Comparison of ENCODE assay signal across 9 cellular contexts in the genomic region with DNA sequence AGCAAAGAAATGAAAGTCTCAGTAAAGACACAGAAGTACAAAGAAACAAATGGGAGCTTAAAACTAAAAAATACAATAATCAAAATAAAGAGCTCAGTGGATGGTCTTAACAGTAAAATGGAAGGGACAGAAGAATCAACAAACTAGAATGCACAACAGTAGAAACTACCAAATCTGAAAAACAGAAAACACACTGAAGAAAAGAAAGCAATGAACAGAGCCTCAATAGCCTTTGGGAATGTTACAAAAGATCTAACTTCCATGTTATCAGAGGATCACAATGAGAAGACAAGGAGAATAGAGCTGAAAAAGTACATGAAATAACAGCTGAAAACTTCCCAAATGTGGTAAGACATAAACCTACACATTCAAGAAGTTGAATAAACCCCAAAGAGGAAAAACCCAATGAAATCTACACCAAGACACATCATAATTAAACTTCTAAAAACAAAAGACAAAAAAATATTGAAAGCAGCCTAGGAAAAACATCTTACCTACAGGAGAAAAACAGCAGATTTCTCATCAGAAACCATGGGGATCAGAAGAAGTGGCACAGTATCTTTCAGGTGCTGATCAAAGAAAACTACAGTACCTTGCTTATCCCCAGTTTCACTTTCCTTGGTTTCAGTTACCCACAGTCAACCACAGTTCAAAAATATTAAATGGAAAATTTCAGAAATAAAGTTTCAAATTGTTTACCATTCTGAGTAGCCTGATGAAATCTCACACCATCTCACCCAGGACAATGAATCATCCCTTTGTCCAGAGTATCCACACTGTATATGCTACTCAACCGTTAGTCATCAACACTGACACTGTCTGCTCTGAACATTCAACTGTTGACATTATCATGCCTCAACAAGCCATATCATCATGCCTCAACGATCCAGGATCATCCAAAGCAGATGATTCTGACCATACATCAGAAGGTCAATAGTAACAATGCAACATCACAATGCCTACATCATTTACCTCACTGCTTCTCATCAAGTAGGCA. TPM values are rescaled to one million over a fixed set of nuclear protein-coding genes. Genes with fewer than 3 reads are reported as not detected.
A peak's percentile ranks its signal among the peaks of the same experiment; 100 is the strongest.
DNase-seq lines count a peak whose midpoint lies in the region; ATAC-seq and TF ChIP-seq lines count a peak whose summit lies in the region.
"Had no signal": no experiment of that assay in that cellular context is flagged by ENCODE, and none has a peak within 500 bp of the region (broad histone marks: within the 10 kb centered on the region; RNA-seq: fewer than 3 reads in every experiment).

No MANE protein-coding gene starts in this region.

- H3K4me1 Mint-ChIP-seq in natural killer cell treated with Interleukin-12 subunit alpha and Interleukin-12 subunit beta and Interleukin-15 and Interleukin-18, amount 100 ng/mL, for 72 hours (ENCODE audit: low read depth in 2 of 2): peaks cover 49 to 50% of the 10 kb centered on the region in 2 donors

- peaks cover 15% of the 10 kb centered on the region for H3K36me3 Mint-ChIP-seq in natural killer cell treated with Interleukin-12 subunit alpha and Interleukin-12 subunit beta and Interleukin-15 and Interleukin-18, amount 100 ng/mL, for 72 hours

- peak; percentile 99 to 100 for ATAC-seq in natural killer cell treated with Interleukin-12 subunit alpha and Interleukin-12 subunit beta and Interleukin-15 and Interleukin-18, amount 100 ng/mL, for 72 hours
- ATAC-seq in HG02623 (IDR thresholded peaks at IDR 0.05; ENCODE audit: unreplicated experiment): no peak
- no peak for ATAC-seq in HG03460 (IDR thresholded peaks at IDR 0.05; ENCODE audit: unreplicated experiment)

- peak overlapping the region; percentile 69 to 89 for H3K27ac Mint-ChIP-seq in natural killer cell treated with Interleukin-12 subunit alpha and Interleukin-12 subunit beta and Interleukin-15 and Interleukin-18, amount 100 ng/mL, for 72 hours

- TF ChIP-seq CTCF in cardiac fibroblast (IDR thresholded peaks at IDR 0.05; ENCODE audit: low read depth, low read length): no peak

- DNase-seq in ELR (ENCODE audit: low read depth): peak; percentile 98
- peak; percentile 76 for DNase-seq in NCI-H460 (ENCODE audit: extremely low read depth, low read depth)
- DNase-seq in cardiac fibroblast (ENCODE audit: low read depth in 2 of 2): peak; percentile 46 to 96
- peak; percentile 69 for DNase-seq in natural killer cell treated with Interleukin-12 subunit alpha and Interleukin-12 subunit beta and Interleukin-15 and Interleukin-18, amount 100 ng/mL, for 72 hours (ENCODE audit: low spot score)
- no peak for DNase-seq in activated gamma-delta T cell (lab: John Stamatoyannopoulos, UW)
- DNase-seq in superior temporal gyrus (ENCODE audit: extremely low spot score): no peak
- DNase-seq: NCI-H1105 had no signal

- H3K9me3 Mint-ChIP-seq in natural killer cell treated with Interleukin-12 subunit alpha and Interleukin-12 subunit beta and Interleukin-15 and Interleukin-18, amount 100 ng/mL, for 72 hours: peaks cover 9% of the 10 kb centered on the region

- peak overlapping the region; percentile 56 for H3K4me3 Mint-ChIP-seq in natural killer cell treated with Interleukin-12 subunit alpha and Interleukin-12 subunit beta and Interleukin-15 and Interleukin-18, amount 100 ng/mL, for 72 hours

- H3K4me3 ChIP-seq in cardiac fibroblast (replicated peaks in 1 of 2; ENCODE audit: low read depth in 2 of 2, low read length in 2 of 2): peak overlapping the region in 1 of 2 donors; percentile 27

- no peaks in the 10 kb centered on the region for H3K27me3 Mint-ChIP-seq in natural killer cell treated with Interleukin-12 subunit alpha and Interleukin-12 subunit beta and Interleukin-15 and Interleukin-18, amount 100 ng/mL, for 72 hours

RNA-seq across cellular contexts. Expression of gene RRAS2, which starts 22.2 kb away (rescaled TPM):
- total RNA-seq in NCI-H460 (2014; rRNA removed; shearing (Covaris generic)): 42.1 and 54.3 TPM in 2 replicates
- 26.9 and 28.9 TPM in 2 replicates for polyA plus RNA-seq in NCI-H460 (2014; cell fraction: nucleus; rRNA removed)
- total RNA-seq in natural killer cell treated with Interleukin-12 subunit alpha and Interleukin-12 subunit beta and Interleukin-15 and Interleukin-18, amount 100 ng/mL, for 72 hours: 100 to 1,000 TPM in 1 of 2 donors, 10 to 100 TPM in 1; 97.3 to 141 TPM

Comparison
In these comparisons a context has a peak if more than half of its experiments do, and no peak if none do; other contexts are left out.
1. DNase-seq: peak in ELR (single experiment), NCI-H460 (single experiment), cardiac fibroblast (2 of 2) and natural killer cell treated with Interleukin-12 subunit alpha and Interleukin-12 subunit beta and Interleukin-15 and Interleukin-18, amount 100 ng/mL, for 72 hours (single experiment); none in activated gamma-delta T cell (single experiment) and superior temporal gyrus (single experiment).
2. ATAC-seq: peak in natural killer cell treated with Interleukin-12 subunit alpha and Interleukin-12 subunit beta and Interleukin-15 and Interleukin-18, amount 100 ng/mL, for 72 hours (2 of 2); none in HG02623 (single experiment) and HG03460 (single experiment).